In the genomic region with DNA sequence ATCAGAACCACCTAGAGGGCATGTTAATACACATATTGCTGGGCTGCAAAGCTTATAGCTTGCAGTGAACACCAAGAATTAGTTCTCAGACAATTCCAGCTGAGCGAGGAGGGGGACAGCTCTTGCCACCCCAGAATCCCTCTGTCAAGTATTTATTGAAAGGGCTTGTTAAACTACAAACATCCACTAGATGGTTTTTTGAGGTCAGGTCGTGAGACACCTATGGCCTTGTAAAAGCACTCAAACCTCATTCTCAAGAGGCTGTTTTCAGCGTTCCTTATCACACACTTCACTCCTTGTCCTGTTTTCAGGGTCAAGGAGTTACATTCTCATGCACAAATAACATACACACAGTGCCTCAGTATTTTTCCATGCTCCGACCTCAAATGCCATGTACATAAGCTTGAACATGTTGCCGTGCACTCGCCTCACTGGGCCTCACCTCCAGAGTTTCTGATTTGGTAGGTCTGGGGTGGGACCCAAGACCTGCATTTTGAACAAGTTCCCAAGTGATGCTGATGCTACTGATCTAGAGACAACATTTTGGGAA, we compare ENCODE assay signal across 1 cellular context.
TF ChIP-seq lines count a peak whose summit lies in the region.

No MANE protein-coding gene starts in this region.

TF ChIP-seq in WTC11, 78 proteins besides CTCF, POLR2A, EP300 and RAD21 (continued from another document):
- TF ChIP-seq, protein P1, sequence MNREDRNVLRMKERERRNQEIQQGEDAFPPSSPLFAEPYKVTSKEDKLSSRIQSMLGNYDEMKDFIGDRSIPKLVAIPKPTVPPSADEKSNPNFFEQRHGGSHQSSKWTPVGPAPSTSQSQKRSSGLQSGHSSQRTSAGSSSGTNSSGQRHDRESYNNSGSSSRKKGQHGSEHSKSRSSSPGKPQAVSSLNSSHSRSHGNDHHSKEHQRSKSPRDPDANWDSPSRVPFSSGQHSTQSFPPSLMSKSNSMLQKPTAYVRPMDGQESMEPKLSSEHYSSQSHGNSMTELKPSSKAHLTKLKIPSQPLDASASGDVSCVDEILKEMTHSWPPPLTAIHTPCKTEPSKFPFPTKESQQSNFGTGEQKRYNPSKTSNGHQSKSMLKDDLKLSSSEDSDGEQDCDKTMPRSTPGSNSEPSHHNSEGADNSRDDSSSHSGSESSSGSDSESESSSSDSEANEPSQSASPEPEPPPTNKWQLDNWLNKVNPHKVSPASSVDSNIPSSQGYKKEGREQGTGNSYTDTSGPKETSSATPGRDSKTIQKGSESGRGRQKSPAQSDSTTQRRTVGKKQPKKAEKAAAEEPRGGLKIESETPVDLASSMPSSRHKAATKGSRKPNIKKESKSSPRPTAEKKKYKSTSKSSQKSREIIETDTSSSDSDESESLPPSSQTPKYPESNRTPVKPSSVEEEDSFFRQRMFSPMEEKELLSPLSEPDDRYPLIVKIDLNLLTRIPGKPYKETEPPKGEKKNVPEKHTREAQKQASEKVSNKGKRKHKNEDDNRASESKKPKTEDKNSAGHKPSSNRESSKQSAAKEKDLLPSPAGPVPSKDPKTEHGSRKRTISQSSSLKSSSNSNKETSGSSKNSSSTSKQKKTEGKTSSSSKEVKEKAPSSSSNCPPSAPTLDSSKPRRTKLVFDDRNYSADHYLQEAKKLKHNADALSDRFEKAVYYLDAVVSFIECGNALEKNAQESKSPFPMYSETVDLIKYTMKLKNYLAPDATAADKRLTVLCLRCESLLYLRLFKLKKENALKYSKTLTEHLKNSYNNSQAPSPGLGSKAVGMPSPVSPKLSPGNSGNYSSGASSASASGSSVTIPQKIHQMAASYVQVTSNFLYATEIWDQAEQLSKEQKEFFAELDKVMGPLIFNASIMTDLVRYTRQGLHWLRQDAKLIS (CRISPR knock-in tag; IDR thresholded peaks at IDR 0.05; ENCODE audit: borderline replicate concordance), result no peak
- TF ChIP-seq NR2C2 (CRISPR knock-in tag; IDR thresholded peaks at IDR 0.05) (no peak), MAX (CRISPR knock-in tag; IDR thresholded peaks at IDR 0.05) (no peak), ZNF416 (CRISPR knock-in tag; IDR thresholded peaks at IDR 0.05) (no peak), TEAD4 (CRISPR knock-in tag; IDR thresholded peaks at IDR 0.05) (no peak), NFE2L1 (CRISPR knock-in tag; IDR thresholded peaks at IDR 0.05) (no peak), IRF2 (CRISPR knock-in tag; IDR thresholded peaks at IDR 0.05; ENCODE audit: borderline replicate concordance, low read depth) (no peak), TP53 (CRISPR knock-in tag; IDR thresholded peaks at IDR 0.05) (no peak), ZNF263 (CRISPR knock-in tag; IDR thresholded peaks at IDR 0.05; ENCODE audit: low read depth) (no peak)
- TF ChIP-seq, protein P2, sequence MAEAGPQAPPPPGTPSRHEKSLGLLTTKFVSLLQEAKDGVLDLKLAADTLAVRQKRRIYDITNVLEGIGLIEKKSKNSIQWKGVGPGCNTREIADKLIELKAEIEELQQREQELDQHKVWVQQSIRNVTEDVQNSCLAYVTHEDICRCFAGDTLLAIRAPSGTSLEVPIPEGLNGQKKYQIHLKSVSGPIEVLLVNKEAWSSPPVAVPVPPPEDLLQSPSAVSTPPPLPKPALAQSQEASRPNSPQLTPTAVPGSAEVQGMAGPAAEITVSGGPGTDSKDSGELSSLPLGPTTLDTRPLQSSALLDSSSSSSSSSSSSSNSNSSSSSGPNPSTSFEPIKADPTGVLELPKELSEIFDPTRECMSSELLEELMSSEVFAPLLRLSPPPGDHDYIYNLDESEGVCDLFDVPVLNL (CRISPR knock-in tag; IDR thresholded peaks at IDR 0.05; ENCODE audit: borderline replicate concordance, low read depth), result no peak
